In the genomic region with DNA sequence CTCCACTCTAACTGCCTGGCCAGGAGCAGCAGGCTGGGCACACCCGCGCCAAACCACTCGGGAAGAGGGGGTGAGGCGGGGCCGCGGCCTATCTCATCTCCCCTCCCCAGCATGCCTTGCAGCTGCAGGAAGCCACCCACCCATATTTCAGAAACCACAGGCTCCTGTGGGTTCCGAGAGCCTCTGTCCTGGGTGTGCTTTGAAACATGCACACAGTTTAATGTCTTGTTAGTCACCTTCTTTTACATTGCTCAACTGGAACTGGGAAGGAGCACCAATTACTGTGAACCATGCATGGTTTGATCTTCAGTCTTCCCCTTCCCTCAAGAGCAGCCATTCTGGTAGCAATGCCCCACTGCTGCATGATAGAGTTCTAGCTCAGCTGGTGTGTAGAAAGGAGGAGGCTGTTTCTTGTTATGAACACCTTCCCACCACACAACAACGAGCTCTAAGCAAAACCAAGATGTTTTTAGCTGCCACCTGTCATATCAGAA, we compare ENCODE assay signal across 8 cellular contexts. TPM values are rescaled to one million over a fixed set of nuclear protein-coding genes. Genes with fewer than 3 reads are reported as not detected.
DNase-seq lines count a peak whose midpoint lies in the region; ATAC-seq and TF ChIP-seq lines count a peak whose summit lies in the region.

No MANE protein-coding gene starts in this region.

- no peaks in the 10 kb centered on the region for H3K27me3 Mint-ChIP-seq in central memory CD8-positive, alpha-beta T cell

- TF ChIP-seq CTCF in PC-9 (conservative IDR thresholded peaks at IDR 0.05) (no peak), prostate gland (IDR thresholded peaks at IDR 0.05) (no peak), tibial artery (IDR thresholded peaks at IDR 0.05) (no peak)

- H3K36me3 Mint-ChIP-seq in central memory CD8-positive, alpha-beta T cell (ENCODE audit: insufficient read depth): peaks cover 16% of the 10 kb centered on the region

- CTCF ChIA-PET in PC-9 (lab: Charles Lee): no interaction called here

- H3K36me3 ChIP-seq in PC-9 (ENCODE audit: low read depth): no peaks in the 10 kb centered on the region
- no peaks in the 10 kb centered on the region for H3K36me3 ChIP-seq in prostate gland
- no peaks in the 10 kb centered on the region for H3K36me3 ChIP-seq in tibial artery

- no peaks in the 10 kb centered on the region for H3K9me2 ChIP-seq in PC-9 (ENCODE audit: insufficient read depth)

- POLR2A ChIA-PET in PC-9 (lab: Charles Lee; ENCODE audit: unreplicated experiment): no interaction called here

- H3K9me3 ChIP-seq in PC-9 (ENCODE audit: insufficient read depth, low read depth): no peaks in the 10 kb centered on the region
- H3K9me3 ChIP-seq in prostate gland: no peaks in the 10 kb centered on the region
- no peaks in the 10 kb centered on the region for H3K9me3 ChIP-seq in tibial artery

- no peak overlapping the region for H3K4me2 ChIP-seq in PC-9

- no peaks in the 10 kb centered on the region for H3K79me2 ChIP-seq in PC-9 (ENCODE audit: low read depth)

- BruUV-seq in PC-9 (replicated peaks; lab: Mats Ljungman, UMichigan): no TSS peak

- H3F3A ChIP-seq in PC-9 (ENCODE audit: insufficient read depth, low read depth): no peaks in the 10 kb centered on the region

- H3K4me1 Mint-ChIP-seq in central memory CD8-positive, alpha-beta T cell: peaks cover 86% of the 10 kb centered on the region

- ATAC-seq in GM19324 (IDR thresholded peaks at IDR 0.05; ENCODE audit: low FRiP score, unreplicated experiment): peak; percentile 64
- ATAC-seq in HG03280 (IDR thresholded peaks at IDR 0.05; ENCODE audit: unreplicated experiment): peak; percentile 38
- peak; percentile 81 for ATAC-seq in central memory CD8-positive, alpha-beta T cell (replicated peaks; ENCODE audit: extremely low read depth, poor library complexity, severe bottlenecking)

- WGBS in prostate gland: 36% methylated on average over 8 of the region's 8 CpGs

- H2AFZ ChIP-seq in PC-9: no peak overlapping the region

- no peak overlapping the region for H3K27ac ChIP-seq in PC-9
- H3K27ac ChIP-seq in prostate gland: no peak overlapping the region
- no peak overlapping the region for H3K27ac ChIP-seq in tibial artery

- H3K27me3 ChIP-seq in PC-9 (ENCODE audit: insufficient read depth, low read depth) (peaks cover 22% of the 10 kb centered on the region; the same call in 1 of the 2 replicates), prostate gland (replicated peaks; ENCODE audit: insufficient read depth) (no peaks in the 10 kb centered on the region), tibial artery (no peaks in the 10 kb centered on the region)

- no peaks in the 10 kb centered on the region for H3K9me3 Mint-ChIP-seq in central memory CD8-positive, alpha-beta T cell

- peak overlapping the region; percentile 82 for H3K4me3 Mint-ChIP-seq in central memory CD8-positive, alpha-beta T cell

- peak; percentile 57 for DNase-seq in UCSD-AML1 (lab: John Stamatoyannopoulos, UW; ENCODE audit: unreplicated experiment)
- peak; percentile 39 to 64 for DNase-seq in central memory CD8-positive, alpha-beta T cell (ENCODE audit: low spot score in 2 of 2)
- peak; percentile 44 to 58 for DNase-seq in stimulated activated CD8-positive, alpha-beta memory T cell treated with anti-CD3 and anti-CD28 coated beads, Interleukin-4, amount 100 ng/mL, for 1 hour (ENCODE audit: low read depth in 2 of 2, low spot score in 1 of 2)
- no peak for DNase-seq in PC-9
- no peak for DNase-seq in prostate gland (ENCODE audit: low spot score)
- DNase-seq in tibial artery: no peak

- H3K4me1 ChIP-seq in PC-9 (replicated peaks; ENCODE audit: insufficient read depth): no peaks in the 10 kb centered on the region
- H3K4me1 ChIP-seq in prostate gland (replicated peaks): no peaks in the 10 kb centered on the region
- H3K4me1 ChIP-seq in tibial artery: no peaks in the 10 kb centered on the region

- H3K4me3 ChIP-seq in PC-9: no peak overlapping the region
- no peak overlapping the region for H3K4me3 ChIP-seq in prostate gland
- no peak overlapping the region for H3K4me3 ChIP-seq in tibial artery

- peak overlapping the region; percentile 94 for H3K27ac Mint-ChIP-seq in central memory CD8-positive, alpha-beta T cell (ENCODE audit: low read depth)

- intact Hi-C loops in PC-9 (cut with micrococcal nuclease; ENCODE audit: unreplicated experiment) (no loop called here), prostate gland (cut with DNase I) (no loop called here), tibial artery (cut with DNase I; ENCODE audit: low total_unique reads) (no loop called here)

- 0 out of 2 replicates have a peak, but pooled peaks cover 3% of the 10 kb centered on the region for H4K20me1 ChIP-seq in PC-9 (ENCODE audit: insufficient read depth)

- no peak for TF ChIP-seq POLR2A in prostate gland (IDR thresholded peaks at IDR 0.05)

RNA-seq across cellular contexts. Expression of gene IKZF1, which starts 37.6 kb away (rescaled TPM):
- total RNA-seq in PC-9 (2021): not detected in 2 replicates
- total RNA-seq in prostate gland: 1 to 10 TPM; 2.7 to 7.7 TPM

Comparison
In these comparisons a context has a peak if more than half of its experiments do, and no peak if none do; other contexts are left out.
1. DNase-seq: peak in UCSD-AML1 (single experiment), central memory CD8-positive, alpha-beta T cell (2 of 2) and stimulated activated CD8-positive, alpha-beta memory T cell treated with anti-CD3 and anti-CD28 coated beads, Interleukin-4, amount 100 ng/mL, for 1 hour (2 of 2); none in PC-9 (0 of 2), prostate gland (single experiment) and tibial artery (0 of 2).
2. Peak in every context shown above with its lines, with median percentiles within 50 percentile points of each other: ATAC-seq.